ENCODE assay signal across 27 cellular contexts in genomic region chr5:27868292-27868691, GRCh38.
"Had no signal": no experiment of that assay in that cellular context is flagged by ENCODE, and none has a peak within 500 bp of the region (broad histone marks: within the 10 kb centered on the region; RNA-seq: fewer than 3 reads in every experiment).

No MANE protein-coding gene starts in this region.

- FAIRE-seq: astrocyte, colon had no signal

- H3K27me3 ChIP-seq: esophagus muscularis mucosa, foreskin keratinocyte, gastroesophageal sphincter, heart right ventricle had no signal

- H3K36me3 ChIP-seq: esophagus muscularis mucosa, gastroesophageal sphincter, heart right ventricle had no signal

- ATAC-seq: activated CD4-positive, alpha-beta T cell treated with anti-CD3 and anti-CD28 coated beads for 36 hours; activated CD8-positive, alpha-beta memory T cell treated with anti-CD3 and anti-CD28 coated beads, Interleukin-2, amount 10 ng/mL, durations not matched to agents 7 days and 5 days; activated CD8-positive, alpha-beta T cell treated with anti-CD3 and anti-CD28 coated beads, Interleukin-2, amount 10 ng/mL, durations not matched to agents 7 days and 5 days; effector memory CD8-positive, alpha-beta T cell; foreskin keratinocyte; gastroesophageal sphincter; heart right ventricle had no signal

- DNase-seq: activated CD4-positive, alpha-beta memory T cell treated with anti-CD3 and anti-CD28 coated beads for 36 hours; activated CD4-positive, alpha-beta T cell treated with anti-CD3 and anti-CD28 coated beads for 36 hours; activated CD4-positive, alpha-beta T cell treated with anti-CD3 and anti-CD28 coated beads, Interleukin-2, amount 10 ng/mL, durations not matched to agents 24 days and 14 days; activated CD4-positive, CD25-positive, alpha-beta regulatory T cell; activated CD4-positive, CD25-positive, alpha-beta regulatory T cell treated with anti-CD3 and anti-CD28 coated beads, Interleukin-2, amount 50 U/mL, for 72 hours; activated CD8-positive, alpha-beta memory T cell treated with anti-CD3 and anti-CD28 coated beads, Interleukin-2, amount 10 ng/mL, durations not matched to agents 7 days and 5 days; activated CD8-positive, alpha-beta memory T cell treated with anti-CD3 and anti-CD28 coated beads, Interleukin-2, amount 50 U/mL, for 4 hours; activated CD8-positive, alpha-beta T cell treated with anti-CD3 and anti-CD28 coated beads, Interleukin-2, amount 10 ng/mL, durations not matched to agents 7 days and 5 days; activated effector memory CD4-positive, alpha-beta T cell treated with anti-CD3 and anti-CD28 coated beads, Interleukin-2, amount 50 U/mL, for 16 hours; activated naive CD4-positive, alpha-beta T cell treated with anti-CD3 and anti-CD28 coated beads, Interleukin-2, amount 10 ng/mL, durations not matched to agents 7 days and 5 days; activated T-cell treated with anti-CD3 and anti-CD28 coated beads, Interleukin-2, amount 50 U/mL, for 1 hour; activated T-cell treated with anti-CD3 and anti-CD28 coated beads, Interleukin-2, amount 50 U/mL, for 48 hours; amniotic stem cell; anterior cingulate cortex; caudate nucleus; cortex of kidney; dermis blood vessel endothelial cell; effector CD4-positive, alpha-beta T cell; effector memory CD8-positive, alpha-beta T cell; erythroblast; foreskin keratinocyte; heart right ventricle; T-helper 2 cell had no signal

- H3K27ac ChIP-seq: esophagus muscularis mucosa, foreskin keratinocyte, gastroesophageal sphincter, heart right ventricle had no signal

- H3K4me1 ChIP-seq: esophagus muscularis mucosa, foreskin keratinocyte, gastroesophageal sphincter, heart right ventricle had no signal

- H3K4me3 ChIP-seq: esophagus muscularis mucosa, gastroesophageal sphincter, heart right ventricle had no signal
